In the genomic region with DNA sequence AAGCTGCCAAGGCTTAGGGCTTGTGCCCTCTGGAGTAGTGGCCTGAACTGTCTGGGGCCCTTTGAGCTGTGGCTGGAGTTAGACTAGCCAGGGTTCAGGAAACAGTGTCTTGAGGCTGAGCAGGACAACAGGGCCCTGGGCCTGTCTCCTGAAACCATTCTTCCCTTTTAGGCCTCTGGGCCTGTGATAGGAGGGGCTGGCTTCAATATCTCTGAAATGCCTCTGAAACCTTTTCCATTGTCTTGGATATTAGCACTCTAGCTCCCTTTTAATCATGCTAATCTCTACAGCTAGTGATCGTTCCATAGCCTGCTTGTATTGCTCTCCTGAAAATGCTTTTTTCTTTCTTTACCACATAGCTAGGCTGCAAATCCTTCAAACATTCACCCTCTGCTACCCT, we compare ENCODE assay signal across 2 cellular contexts.
TF ChIP-seq lines count a peak whose summit lies in the region.

No MANE protein-coding gene starts in this region.

TF ChIP-seq in GM23338, 12 proteins besides CTCF, POLR2A, EP300 and RAD21 (continues in another document):
- TF ChIP-seq, protein P1, sequence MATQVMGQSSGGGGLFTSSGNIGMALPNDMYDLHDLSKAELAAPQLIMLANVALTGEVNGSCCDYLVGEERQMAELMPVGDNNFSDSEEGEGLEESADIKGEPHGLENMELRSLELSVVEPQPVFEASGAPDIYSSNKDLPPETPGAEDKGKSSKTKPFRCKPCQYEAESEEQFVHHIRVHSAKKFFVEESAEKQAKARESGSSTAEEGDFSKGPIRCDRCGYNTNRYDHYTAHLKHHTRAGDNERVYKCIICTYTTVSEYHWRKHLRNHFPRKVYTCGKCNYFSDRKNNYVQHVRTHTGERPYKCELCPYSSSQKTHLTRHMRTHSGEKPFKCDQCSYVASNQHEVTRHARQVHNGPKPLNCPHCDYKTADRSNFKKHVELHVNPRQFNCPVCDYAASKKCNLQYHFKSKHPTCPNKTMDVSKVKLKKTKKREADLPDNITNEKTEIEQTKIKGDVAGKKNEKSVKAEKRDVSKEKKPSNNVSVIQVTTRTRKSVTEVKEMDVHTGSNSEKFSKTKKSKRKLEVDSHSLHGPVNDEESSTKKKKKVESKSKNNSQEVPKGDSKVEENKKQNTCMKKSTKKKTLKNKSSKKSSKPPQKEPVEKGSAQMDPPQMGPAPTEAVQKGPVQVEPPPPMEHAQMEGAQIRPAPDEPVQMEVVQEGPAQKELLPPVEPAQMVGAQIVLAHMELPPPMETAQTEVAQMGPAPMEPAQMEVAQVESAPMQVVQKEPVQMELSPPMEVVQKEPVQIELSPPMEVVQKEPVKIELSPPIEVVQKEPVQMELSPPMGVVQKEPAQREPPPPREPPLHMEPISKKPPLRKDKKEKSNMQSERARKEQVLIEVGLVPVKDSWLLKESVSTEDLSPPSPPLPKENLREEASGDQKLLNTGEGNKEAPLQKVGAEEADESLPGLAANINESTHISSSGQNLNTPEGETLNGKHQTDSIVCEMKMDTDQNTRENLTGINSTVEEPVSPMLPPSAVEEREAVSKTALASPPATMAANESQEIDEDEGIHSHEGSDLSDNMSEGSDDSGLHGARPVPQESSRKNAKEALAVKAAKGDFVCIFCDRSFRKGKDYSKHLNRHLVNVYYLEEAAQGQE (IDR thresholded peaks at IDR 0.05; ENCODE audit: unreplicated experiment), result no peak
- TF ChIP-seq NANOG (IDR thresholded peaks at IDR 0.05; ENCODE audit: borderline replicate concordance) (no peak), ZNF114 (CRISPR knock-in tag; IDR thresholded peaks at IDR 0.05) (no peak), STAT1 (IDR thresholded peaks at IDR 0.05; ENCODE audit: unreplicated experiment) (no peak), EZH2 (IDR thresholded peaks at IDR 0.05; ENCODE audit: low read depth, unreplicated experiment) (no peak), JUNB (IDR thresholded peaks at IDR 0.05; ENCODE audit: unreplicated experiment) (no peak), ZNF331 (CRISPR knock-in tag; IDR thresholded peaks at IDR 0.05; ENCODE audit: low read depth) (no peak), EZH2phosphoT487 (IDR thresholded peaks at IDR 0.05; ENCODE audit: unreplicated experiment) (no peak)
- TF ChIP-seq, protein P2, sequence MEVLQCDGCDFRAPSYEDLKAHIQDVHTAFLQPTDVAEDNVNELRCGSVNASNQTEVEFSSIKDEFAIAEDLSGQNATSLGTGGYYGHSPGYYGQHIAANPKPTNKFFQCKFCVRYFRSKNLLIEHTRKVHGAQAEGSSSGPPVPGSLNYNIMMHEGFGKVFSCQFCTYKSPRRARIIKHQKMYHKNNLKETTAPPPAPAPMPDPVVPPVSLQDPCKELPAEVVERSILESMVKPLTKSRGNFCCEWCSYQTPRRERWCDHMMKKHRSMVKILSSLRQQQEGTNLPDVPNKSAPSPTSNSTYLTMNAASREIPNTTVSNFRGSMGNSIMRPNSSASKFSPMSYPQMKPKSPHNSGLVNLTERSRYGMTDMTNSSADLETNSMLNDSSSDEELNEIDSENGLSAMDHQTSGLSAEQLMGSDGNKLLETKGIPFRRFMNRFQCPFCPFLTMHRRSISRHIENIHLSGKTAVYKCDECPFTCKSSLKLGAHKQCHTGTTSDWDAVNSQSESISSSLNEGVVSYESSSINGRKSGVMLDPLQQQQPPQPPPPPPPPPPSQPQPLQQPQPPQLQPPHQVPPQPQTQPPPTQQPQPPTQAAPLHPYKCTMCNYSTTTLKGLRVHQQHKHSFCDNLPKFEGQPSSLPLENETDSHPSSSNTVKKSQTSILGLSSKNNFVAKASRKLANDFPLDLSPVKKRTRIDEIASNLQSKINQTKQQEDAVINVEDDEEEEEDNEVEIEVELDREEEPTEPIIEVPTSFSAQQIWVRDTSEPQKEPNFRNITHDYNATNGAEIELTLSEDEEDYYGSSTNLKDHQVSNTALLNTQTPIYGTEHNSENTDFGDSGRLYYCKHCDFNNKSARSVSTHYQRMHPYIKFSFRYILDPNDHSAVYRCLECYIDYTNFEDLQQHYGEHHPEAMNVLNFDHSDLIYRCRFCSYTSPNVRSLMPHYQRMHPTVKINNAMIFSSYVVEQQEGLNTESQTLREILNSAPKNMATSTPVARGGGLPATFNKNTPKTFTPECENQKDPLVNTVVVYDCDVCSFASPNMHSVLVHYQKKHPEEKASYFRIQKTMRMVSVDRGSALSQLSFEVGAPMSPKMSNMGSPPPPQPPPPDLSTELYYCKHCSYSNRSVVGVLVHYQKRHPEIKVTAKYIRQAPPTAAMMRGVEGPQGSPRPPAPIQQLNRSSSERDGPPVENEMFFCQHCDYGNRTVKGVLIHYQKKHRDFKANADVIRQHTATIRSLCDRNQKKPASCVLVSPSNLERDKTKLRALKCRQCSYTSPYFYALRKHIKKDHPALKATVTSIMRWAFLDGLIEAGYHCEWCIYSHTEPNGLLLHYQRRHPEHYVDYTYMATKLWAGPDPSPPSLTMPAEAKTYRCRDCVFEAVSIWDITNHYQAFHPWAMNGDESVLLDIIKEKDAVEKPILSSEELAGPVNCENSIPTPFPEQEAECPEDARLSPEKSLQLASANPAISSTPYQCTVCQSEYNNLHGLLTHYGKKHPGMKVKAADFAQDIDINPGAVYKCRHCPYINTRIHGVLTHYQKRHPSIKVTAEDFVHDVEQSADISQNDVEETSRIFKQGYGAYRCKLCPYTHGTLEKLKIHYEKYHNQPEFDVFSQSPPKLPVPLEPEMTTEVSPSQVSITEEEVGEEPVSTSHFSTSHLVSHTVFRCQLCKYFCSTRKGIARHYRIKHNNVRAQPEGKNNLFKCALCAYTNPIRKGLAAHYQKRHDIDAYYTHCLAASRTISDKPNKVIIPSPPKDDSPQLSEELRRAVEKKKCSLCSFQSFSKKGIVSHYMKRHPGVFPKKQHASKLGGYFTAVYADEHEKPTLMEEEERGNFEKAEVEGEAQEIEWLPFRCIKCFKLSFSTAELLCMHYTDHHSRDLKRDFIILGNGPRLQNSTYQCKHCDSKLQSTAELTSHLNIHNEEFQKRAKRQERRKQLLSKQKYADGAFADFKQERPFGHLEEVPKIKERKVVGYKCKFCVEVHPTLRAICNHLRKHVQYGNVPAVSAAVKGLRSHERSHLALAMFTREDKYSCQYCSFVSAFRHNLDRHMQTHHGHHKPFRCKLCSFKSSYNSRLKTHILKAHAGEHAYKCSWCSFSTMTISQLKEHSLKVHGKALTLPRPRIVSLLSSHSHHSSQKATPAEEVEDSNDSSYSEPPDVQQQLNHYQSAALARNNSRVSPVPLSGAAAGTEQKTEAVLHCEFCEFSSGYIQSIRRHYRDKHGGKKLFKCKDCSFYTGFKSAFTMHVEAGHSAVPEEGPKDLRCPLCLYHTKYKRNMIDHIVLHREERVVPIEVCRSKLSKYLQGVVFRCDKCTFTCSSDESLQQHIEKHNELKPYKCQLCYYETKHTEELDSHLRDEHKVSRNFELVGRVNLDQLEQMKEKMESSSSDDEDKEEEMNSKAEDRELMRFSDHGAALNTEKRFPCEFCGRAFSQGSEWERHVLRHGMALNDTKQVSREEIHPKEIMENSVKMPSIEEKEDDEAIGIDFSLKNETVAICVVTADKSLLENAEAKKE (CRISPR knock-in tag; IDR thresholded peaks at IDR 0.05), result no peak
- TF ChIP-seq, protein P3, sequence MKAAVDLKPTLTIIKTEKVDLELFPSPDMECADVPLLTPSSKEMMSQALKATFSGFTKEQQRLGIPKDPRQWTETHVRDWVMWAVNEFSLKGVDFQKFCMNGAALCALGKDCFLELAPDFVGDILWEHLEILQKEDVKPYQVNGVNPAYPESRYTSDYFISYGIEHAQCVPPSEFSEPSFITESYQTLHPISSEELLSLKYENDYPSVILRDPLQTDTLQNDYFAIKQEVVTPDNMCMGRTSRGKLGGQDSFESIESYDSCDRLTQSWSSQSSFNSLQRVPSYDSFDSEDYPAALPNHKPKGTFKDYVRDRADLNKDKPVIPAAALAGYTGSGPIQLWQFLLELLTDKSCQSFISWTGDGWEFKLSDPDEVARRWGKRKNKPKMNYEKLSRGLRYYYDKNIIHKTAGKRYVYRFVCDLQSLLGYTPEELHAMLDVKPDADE (IDR thresholded peaks at IDR 0.05), result no peak

TF ChIP-seq in WTC11, 78 proteins besides CTCF, POLR2A, EP300 and RAD21 (continued from another document):
- TF ChIP-seq, protein P4, sequence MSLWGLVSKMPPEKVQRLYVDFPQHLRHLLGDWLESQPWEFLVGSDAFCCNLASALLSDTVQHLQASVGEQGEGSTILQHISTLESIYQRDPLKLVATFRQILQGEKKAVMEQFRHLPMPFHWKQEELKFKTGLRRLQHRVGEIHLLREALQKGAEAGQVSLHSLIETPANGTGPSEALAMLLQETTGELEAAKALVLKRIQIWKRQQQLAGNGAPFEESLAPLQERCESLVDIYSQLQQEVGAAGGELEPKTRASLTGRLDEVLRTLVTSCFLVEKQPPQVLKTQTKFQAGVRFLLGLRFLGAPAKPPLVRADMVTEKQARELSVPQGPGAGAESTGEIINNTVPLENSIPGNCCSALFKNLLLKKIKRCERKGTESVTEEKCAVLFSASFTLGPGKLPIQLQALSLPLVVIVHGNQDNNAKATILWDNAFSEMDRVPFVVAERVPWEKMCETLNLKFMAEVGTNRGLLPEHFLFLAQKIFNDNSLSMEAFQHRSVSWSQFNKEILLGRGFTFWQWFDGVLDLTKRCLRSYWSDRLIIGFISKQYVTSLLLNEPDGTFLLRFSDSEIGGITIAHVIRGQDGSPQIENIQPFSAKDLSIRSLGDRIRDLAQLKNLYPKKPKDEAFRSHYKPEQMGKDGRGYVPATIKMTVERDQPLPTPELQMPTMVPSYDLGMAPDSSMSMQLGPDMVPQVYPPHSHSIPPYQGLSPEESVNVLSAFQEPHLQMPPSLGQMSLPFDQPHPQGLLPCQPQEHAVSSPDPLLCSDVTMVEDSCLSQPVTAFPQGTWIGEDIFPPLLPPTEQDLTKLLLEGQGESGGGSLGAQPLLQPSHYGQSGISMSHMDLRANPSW (CRISPR knock-in tag; conservative IDR thresholded peaks at IDR 0.05; ENCODE audit: low read depth), result no peak
- no peak for TF ChIP-seq GTF2I (CRISPR knock-in tag; conservative IDR thresholded peaks at IDR 0.05)
- TF ChIP-seq, protein P5, sequence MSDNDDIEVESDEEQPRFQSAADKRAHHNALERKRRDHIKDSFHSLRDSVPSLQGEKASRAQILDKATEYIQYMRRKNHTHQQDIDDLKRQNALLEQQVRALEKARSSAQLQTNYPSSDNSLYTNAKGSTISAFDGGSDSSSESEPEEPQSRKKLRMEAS (CRISPR knock-in tag; IDR thresholded peaks at IDR 0.05), result no peak
- TF ChIP-seq PRRX2 (CRISPR knock-in tag; IDR thresholded peaks at IDR 0.05), result no peak
- TF ChIP-seq SOX15 (CRISPR knock-in tag; IDR thresholded peaks at IDR 0.05), result no peak
- TF ChIP-seq, protein P6, sequence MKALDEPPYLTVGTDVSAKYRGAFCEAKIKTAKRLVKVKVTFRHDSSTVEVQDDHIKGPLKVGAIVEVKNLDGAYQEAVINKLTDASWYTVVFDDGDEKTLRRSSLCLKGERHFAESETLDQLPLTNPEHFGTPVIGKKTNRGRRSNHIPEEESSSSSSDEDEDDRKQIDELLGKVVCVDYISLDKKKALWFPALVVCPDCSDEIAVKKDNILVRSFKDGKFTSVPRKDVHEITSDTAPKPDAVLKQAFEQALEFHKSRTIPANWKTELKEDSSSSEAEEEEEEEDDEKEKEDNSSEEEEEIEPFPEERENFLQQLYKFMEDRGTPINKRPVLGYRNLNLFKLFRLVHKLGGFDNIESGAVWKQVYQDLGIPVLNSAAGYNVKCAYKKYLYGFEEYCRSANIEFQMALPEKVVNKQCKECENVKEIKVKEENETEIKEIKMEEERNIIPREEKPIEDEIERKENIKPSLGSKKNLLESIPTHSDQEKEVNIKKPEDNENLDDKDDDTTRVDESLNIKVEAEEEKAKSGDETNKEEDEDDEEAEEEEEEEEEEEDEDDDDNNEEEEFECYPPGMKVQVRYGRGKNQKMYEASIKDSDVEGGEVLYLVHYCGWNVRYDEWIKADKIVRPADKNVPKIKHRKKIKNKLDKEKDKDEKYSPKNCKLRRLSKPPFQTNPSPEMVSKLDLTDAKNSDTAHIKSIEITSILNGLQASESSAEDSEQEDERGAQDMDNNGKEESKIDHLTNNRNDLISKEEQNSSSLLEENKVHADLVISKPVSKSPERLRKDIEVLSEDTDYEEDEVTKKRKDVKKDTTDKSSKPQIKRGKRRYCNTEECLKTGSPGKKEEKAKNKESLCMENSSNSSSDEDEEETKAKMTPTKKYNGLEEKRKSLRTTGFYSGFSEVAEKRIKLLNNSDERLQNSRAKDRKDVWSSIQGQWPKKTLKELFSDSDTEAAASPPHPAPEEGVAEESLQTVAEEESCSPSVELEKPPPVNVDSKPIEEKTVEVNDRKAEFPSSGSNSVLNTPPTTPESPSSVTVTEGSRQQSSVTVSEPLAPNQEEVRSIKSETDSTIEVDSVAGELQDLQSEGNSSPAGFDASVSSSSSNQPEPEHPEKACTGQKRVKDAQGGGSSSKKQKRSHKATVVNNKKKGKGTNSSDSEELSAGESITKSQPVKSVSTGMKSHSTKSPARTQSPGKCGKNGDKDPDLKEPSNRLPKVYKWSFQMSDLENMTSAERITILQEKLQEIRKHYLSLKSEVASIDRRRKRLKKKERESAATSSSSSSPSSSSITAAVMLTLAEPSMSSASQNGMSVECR (CRISPR knock-in tag; IDR thresholded peaks at IDR 0.05; ENCODE audit: borderline replicate concordance), result no peak
- TF ChIP-seq, protein P7, sequence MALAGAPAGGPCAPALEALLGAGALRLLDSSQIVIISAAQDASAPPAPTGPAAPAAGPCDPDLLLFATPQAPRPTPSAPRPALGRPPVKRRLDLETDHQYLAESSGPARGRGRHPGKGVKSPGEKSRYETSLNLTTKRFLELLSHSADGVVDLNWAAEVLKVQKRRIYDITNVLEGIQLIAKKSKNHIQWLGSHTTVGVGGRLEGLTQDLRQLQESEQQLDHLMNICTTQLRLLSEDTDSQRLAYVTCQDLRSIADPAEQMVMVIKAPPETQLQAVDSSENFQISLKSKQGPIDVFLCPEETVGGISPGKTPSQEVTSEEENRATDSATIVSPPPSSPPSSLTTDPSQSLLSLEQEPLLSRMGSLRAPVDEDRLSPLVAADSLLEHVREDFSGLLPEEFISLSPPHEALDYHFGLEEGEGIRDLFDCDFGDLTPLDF (CRISPR knock-in tag; IDR thresholded peaks at IDR 0.05), result no peak
- TF ChIP-seq OVOL2 (CRISPR knock-in tag; IDR thresholded peaks at IDR 0.05; ENCODE audit: borderline replicate concordance), result no peak
- TF ChIP-seq TCF7 (CRISPR knock-in tag; IDR thresholded peaks at IDR 0.05; ENCODE audit: low read depth), result no peak
- TF ChIP-seq KAT7 (CRISPR knock-in tag; IDR thresholded peaks at IDR 0.05; ENCODE audit: borderline replicate concordance), result no peak
- no peak for TF ChIP-seq SP1 (CRISPR knock-in tag; conservative IDR thresholded peaks at IDR 0.05)
- TF ChIP-seq RELA (CRISPR knock-in tag; IDR thresholded peaks at IDR 0.05; ENCODE audit: borderline replicate concordance), result no peak
- TF ChIP-seq ZNF263 (CRISPR knock-in tag; IDR thresholded peaks at IDR 0.05; ENCODE audit: low read depth), result no peak
- TF ChIP-seq, protein P8, sequence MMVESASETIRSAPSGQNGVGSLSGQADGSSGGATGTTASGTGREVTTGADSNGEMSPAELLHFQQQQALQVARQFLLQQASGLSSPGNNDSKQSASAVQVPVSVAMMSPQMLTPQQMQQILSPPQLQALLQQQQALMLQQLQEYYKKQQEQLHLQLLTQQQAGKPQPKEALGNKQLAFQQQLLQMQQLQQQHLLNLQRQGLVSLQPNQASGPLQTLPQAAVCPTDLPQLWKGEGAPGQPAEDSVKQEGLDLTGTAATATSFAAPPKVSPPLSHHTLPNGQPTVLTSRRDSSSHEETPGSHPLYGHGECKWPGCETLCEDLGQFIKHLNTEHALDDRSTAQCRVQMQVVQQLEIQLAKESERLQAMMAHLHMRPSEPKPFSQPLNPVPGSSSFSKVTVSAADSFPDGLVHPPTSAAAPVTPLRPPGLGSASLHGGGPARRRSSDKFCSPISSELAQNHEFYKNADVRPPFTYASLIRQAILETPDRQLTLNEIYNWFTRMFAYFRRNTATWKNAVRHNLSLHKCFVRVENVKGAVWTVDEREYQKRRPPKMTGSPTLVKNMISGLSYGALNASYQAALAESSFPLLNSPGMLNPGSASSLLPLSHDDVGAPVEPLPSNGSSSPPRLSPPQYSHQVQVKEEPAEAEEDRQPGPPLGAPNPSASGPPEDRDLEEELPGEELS (CRISPR knock-in tag; IDR thresholded peaks at IDR 0.05), result no peak
- no peak for TF ChIP-seq FOXP1 (CRISPR knock-in tag; IDR thresholded peaks at IDR 0.05; ENCODE audit: borderline replicate concordance)
